Comparison of ENCODE assay signal across 1 cellular context in the genomic region with DNA sequence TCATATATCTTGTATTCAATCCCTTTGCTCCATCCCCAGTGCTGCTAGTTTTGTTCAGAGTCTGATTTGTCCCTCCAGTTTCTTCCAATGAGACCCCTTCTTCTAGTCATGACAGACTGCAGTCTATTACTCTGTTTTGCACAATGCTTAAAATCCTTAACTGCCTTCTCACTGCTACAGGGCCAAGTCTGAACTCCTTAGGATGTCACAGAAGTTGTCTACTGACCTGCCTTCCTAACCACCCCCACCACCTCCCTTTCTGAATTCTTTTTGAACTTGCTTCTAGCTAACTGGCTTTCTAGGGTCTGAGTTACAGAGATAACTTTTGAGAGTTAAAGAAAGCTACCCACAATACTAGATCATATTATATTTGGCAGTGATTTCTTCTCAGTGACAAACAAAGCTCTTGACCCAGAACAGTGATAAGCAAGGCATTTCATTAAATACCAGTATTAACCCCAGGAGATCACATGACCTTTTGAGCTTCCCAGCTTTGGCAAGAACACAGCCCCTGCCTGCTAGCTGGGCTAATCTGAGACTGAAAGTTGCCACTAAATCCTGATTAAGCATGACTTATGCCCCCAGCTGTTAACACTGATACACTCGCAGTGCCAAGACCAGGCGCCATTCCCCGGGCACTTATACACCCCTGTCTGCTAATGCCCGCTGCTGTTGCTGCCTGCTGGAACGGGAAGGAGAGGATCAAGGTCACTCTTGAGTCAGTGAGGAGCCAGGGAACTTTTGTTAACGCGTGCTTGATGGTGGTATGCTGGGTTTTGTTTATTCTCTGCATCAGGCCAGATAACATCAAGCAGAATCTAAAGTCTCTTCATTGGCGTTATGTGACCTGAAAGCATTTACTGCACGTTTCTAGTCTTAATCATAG.
TF ChIP-seq lines count a peak whose summit lies in the region.

No MANE protein-coding gene starts in this region.

TF ChIP-seq in H1, 55 proteins besides CTCF, POLR2A, EP300 and RAD21 (continued from another document):
- TF ChIP-seq, protein P1, sequence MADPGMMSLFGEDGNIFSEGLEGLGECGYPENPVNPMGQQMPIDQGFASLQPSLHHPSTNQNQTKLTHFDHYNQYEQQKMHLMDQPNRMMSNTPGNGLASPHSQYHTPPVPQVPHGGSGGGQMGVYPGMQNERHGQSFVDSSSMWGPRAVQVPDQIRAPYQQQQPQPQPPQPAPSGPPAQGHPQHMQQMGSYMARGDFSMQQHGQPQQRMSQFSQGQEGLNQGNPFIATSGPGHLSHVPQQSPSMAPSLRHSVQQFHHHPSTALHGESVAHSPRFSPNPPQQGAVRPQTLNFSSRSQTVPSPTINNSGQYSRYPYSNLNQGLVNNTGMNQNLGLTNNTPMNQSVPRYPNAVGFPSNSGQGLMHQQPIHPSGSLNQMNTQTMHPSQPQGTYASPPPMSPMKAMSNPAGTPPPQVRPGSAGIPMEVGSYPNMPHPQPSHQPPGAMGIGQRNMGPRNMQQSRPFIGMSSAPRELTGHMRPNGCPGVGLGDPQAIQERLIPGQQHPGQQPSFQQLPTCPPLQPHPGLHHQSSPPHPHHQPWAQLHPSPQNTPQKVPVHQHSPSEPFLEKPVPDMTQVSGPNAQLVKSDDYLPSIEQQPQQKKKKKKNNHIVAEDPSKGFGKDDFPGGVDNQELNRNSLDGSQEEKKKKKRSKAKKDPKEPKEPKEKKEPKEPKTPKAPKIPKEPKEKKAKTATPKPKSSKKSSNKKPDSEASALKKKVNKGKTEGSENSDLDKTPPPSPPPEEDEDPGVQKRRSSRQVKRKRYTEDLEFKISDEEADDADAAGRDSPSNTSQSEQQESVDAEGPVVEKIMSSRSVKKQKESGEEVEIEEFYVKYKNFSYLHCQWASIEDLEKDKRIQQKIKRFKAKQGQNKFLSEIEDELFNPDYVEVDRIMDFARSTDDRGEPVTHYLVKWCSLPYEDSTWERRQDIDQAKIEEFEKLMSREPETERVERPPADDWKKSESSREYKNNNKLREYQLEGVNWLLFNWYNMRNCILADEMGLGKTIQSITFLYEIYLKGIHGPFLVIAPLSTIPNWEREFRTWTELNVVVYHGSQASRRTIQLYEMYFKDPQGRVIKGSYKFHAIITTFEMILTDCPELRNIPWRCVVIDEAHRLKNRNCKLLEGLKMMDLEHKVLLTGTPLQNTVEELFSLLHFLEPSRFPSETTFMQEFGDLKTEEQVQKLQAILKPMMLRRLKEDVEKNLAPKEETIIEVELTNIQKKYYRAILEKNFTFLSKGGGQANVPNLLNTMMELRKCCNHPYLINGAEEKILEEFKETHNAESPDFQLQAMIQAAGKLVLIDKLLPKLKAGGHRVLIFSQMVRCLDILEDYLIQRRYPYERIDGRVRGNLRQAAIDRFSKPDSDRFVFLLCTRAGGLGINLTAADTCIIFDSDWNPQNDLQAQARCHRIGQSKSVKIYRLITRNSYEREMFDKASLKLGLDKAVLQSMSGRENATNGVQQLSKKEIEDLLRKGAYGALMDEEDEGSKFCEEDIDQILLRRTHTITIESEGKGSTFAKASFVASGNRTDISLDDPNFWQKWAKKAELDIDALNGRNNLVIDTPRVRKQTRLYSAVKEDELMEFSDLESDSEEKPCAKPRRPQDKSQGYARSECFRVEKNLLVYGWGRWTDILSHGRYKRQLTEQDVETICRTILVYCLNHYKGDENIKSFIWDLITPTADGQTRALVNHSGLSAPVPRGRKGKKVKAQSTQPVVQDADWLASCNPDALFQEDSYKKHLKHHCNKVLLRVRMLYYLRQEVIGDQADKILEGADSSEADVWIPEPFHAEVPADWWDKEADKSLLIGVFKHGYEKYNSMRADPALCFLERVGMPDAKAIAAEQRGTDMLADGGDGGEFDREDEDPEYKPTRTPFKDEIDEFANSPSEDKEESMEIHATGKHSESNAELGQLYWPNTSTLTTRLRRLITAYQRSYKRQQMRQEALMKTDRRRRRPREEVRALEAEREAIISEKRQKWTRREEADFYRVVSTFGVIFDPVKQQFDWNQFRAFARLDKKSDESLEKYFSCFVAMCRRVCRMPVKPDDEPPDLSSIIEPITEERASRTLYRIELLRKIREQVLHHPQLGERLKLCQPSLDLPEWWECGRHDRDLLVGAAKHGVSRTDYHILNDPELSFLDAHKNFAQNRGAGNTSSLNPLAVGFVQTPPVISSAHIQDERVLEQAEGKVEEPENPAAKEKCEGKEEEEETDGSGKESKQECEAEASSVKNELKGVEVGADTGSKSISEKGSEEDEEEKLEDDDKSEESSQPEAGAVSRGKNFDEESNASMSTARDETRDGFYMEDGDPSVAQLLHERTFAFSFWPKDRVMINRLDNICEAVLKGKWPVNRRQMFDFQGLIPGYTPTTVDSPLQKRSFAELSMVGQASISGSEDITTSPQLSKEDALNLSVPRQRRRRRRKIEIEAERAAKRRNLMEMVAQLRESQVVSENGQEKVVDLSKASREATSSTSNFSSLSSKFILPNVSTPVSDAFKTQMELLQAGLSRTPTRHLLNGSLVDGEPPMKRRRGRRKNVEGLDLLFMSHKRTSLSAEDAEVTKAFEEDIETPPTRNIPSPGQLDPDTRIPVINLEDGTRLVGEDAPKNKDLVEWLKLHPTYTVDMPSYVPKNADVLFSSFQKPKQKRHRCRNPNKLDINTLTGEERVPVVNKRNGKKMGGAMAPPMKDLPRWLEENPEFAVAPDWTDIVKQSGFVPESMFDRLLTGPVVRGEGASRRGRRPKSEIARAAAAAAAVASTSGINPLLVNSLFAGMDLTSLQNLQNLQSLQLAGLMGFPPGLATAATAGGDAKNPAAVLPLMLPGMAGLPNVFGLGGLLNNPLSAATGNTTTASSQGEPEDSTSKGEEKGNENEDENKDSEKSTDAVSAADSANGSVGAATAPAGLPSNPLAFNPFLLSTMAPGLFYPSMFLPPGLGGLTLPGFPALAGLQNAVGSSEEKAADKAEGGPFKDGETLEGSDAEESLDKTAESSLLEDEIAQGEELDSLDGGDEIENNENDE (IDR thresholded peaks at IDR 0.05; ENCODE audit: insufficient replicate concordance, low read length) = no peak
- TF ChIP-seq HDAC2 (IDR thresholded peaks at IDR 0.05; ENCODE audit: borderline replicate concordance in 1 of 2, low read depth in 2 of 2, low read length in 2 of 2) = no peak
